In genomic region chr10:9825491-9826018, GRCh38 we compare ENCODE assay signal across 17 cellular contexts.
DNase-seq lines count a peak whose midpoint lies in the region; ATAC-seq, FAIRE-seq and TF ChIP-seq lines count a peak whose summit lies in the region.
"Had no signal": no experiment of that assay in that cellular context is flagged by ENCODE, and none has a peak within 500 bp of the region (broad histone marks: within the 10 kb centered on the region; RNA-seq: fewer than 3 reads in every experiment).

No MANE protein-coding gene starts in this region.

- no peak for TF ChIP-seq POLR2A in erythroblast (IDR thresholded peaks at IDR 0.05; ENCODE audit: low read length)

- no peaks in the 10 kb centered on the region for H3K27me3 ChIP-seq in pancreas
- H3K27me3 ChIP-seq: BE2C, colonic mucosa had no signal

- peak overlapping the region in 2 of 4 donors; percentile 17 to 22 for H3K27ac ChIP-seq in pancreas
- H3K27ac ChIP-seq: colonic mucosa had no signal

- no peak for FAIRE-seq in pancreas (lab: Jason Lieb, UNC)
- FAIRE-seq: GM18507, H54 had no signal

- TF ChIP-seq CTCF in GM12865 (IDR thresholded peaks at IDR 0.05; ENCODE audit: insufficient read depth, low read depth, low read length, missing control alignments) = no peak
- no peak for TF ChIP-seq CTCF in pancreas (IDR thresholded peaks at IDR 0.05)

- H3K9me3 ChIP-seq in pancreas = no peaks in the 10 kb centered on the region
- H3K9me3 ChIP-seq: BE2C, colonic mucosa had no signal

- H3K36me3 ChIP-seq in pancreas = no peaks in the 10 kb centered on the region
- H3K36me3 ChIP-seq: BE2C, colonic mucosa had no signal

- peaks cover 4 to 19% (median 9%) of the 10 kb centered on the region in 3 donors for H3K4me1 ChIP-seq in pancreas
- H3K4me1 ChIP-seq: BE2C, colonic mucosa had no signal

- H3K4me3 ChIP-seq in GM12865 (ENCODE audit: low read depth, low read length) (no peak overlapping the region), pancreas (no peak overlapping the region)
- H3K4me3 ChIP-seq: colonic mucosa had no signal

- peak; percentile 65 to 79 (median 72) for ATAC-seq in pancreas
- no peak for ATAC-seq in HG02798 (IDR thresholded peaks at IDR 0.05; ENCODE audit: poor library complexity, unreplicated experiment)
- ATAC-seq: stimulated activated naive CD8-positive, alpha-beta T cell treated with anti-CD3 and anti-CD28 coated beads, Interleukin-15, amount 100 ng/mL, for 72 hours had no signal

- intact Hi-C loops in pancreas (cut with DNase I) = no loop called here

- peak; percentile 4 for DNase-seq in GM12865 (ENCODE audit: low read depth)
- DNase-seq in OCI-M1 (lab: John Stamatoyannopoulos, UW) = peak; percentile 98
- peak; percentile 86 to 96 for DNase-seq in erythroblast (lab: John Stamatoyannopoulos, UW)
- peak in 1 of 6 donors; percentile 27 for DNase-seq in pancreas
- no peak for DNase-seq in stimulated activated naive CD4-positive, alpha-beta T cell (lab: John Stamatoyannopoulos, UW)
- DNase-seq in NCI-H1092 treated with DMSO at 0.1 percent for 48 hours (lab: John Stamatoyannopoulos, UW) = no peak
- DNase-seq in HPDE6-E6E7 (ENCODE audit: extremely low spot score) = no peak
- DNase-seq: activated naive CD4-positive, alpha-beta T cell treated with anti-CD3 and anti-CD28 coated beads for 36 hours; BE2C; colonic mucosa; MM.1S; retina; stimulated activated naive CD8-positive, alpha-beta T cell treated with anti-CD3 and anti-CD28 coated beads, Interleukin-15, amount 100 ng/mL, for 72 hours; T-helper 9 cell had no signal

- WGBS in pancreas, 2 donors = 80 to 86% methylated on average over 8 of the region's 8 CpGs

Comparison
In these comparisons a context has a peak if more than half of its experiments do, and no peak if none do; other contexts are left out.
1. DNase-seq: peak in GM12865 (single experiment), OCI-M1 (single experiment) and erythroblast (2 of 2); none in stimulated activated naive CD4-positive, alpha-beta T cell (0 of 6), NCI-H1092 treated with DMSO at 0.1 percent for 48 hours (single experiment) and HPDE6-E6E7 (single experiment).